In the genomic region with DNA sequence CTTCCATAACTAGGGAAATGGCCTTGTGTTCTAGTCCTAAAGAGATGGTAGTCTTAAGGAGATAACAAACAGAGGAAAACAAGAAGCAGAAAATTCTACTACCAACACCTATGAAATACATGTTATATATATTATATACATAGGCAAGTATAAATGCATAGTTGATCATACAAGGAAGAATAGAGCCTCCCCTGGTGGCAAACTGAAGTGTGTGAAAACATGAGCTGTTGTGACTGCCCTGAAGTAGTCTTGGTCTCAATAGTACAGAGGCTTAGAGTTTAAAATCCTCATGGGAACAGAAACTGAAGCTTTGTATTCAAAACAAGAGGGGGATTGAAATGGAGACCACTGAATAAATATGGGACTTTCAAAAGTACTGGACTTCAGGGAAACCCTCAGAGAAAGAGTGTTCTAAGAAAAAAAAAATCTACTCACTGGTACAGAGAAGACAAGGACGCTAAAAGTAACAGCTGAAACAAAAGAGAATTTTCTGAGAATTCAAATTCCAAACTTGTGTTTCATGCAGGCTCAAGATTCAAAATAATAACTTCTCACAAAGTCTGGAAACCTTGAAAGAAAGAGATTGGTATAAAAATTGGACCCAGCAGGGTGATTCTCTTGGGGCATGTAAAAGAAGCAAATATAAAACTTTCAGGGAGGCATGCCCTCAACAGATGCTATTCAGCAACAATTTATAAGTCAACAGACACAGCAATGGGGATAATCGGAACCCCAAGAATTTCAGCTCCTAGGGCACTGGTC, we compare ENCODE assay signal across 7 cellular contexts. TPM values are rescaled to one million over a fixed set of nuclear protein-coding genes. Genes with fewer than 3 reads are reported as not detected.
DNase-seq lines count a peak whose midpoint lies in the region; ATAC-seq and TF ChIP-seq lines count a peak whose summit lies in the region.

No MANE protein-coding gene starts in this region.

- DNase-seq in GM13977 (ENCODE audit: low spot score), result peak; percentile 22
- DNase-seq in HCT116 (ENCODE audit: low read depth, low spot score), result peak; percentile 10
- DNase-seq in Panc1 (ENCODE audit: low read depth, low spot score), result no peak
- peak; percentile 6 for DNase-seq in fibroblast of the conjunctiva (ENCODE audit: low read depth)
- no peak for DNase-seq in NCI-H2227 treated with DMSO at 0.1 percent for 48 hours (lab: John Stamatoyannopoulos, UW)
- no peak for DNase-seq in DMS114 treated with DMSO at 0.1 percent for 48 hours (lab: John Stamatoyannopoulos, UW; ENCODE audit: unreplicated experiment)
- DNase-seq in NCI-H2171 treated with DMSO at 0.1 percent for 48 hours (lab: John Stamatoyannopoulos, UW), result no peak

- intact Hi-C loops in HCT116 (cut with micrococcal nuclease), result loop anchor here (2.0 to 10.0 kb wide), 2 partner anchors 218 to 246 kb away; no protein-coding TSS in a partner anchor
- intact Hi-C loops in Panc1 (cut with micrococcal nuclease; ENCODE audit: unreplicated experiment), result no loop called here

- in situ Hi-C loops in GM13977 (cut with MboI; ENCODE audit: low pct_unique_long_range_greater_than_20kb, low sequenced_read_pairs, unreplicated experiment) (no loop called here), Panc1 (cut with HindIII; ENCODE audit: low pct_unique_long_range_greater_than_20kb, low sequenced_read_pairs) (no loop called here)

- H3K9me3 ChIP-seq in HCT116 (ENCODE audit: control insufficient read depth in 1 of 2, insufficient read depth in 1 of 2, low read depth in 1 of 2, low read length in 2 of 2) (no peaks in the 10 kb centered on the region), Panc1 (ENCODE audit: control insufficient read depth, insufficient read depth, low read depth, low read length) (no peaks in the 10 kb centered on the region)

- BruUV-seq in HCT116 (replicated peaks; lab: Mats Ljungman, UMichigan) (no TSS peak), Panc1 (replicated peaks; lab: Mats Ljungman, UMichigan) (no TSS peak)

- no peak overlapping the region for H2AFZ ChIP-seq in HCT116 (ENCODE audit: low read depth, low read length, poor library complexity, severe bottlenecking)

- no peaks in the 10 kb centered on the region for H3K36me3 ChIP-seq in HCT116 (ENCODE audit: control insufficient read depth in 1 of 2, insufficient read depth in 2 of 2, low read length in 2 of 2)
- H3K36me3 ChIP-seq in Panc1 (ENCODE audit: control insufficient read depth, insufficient read depth, low read length), result no peaks in the 10 kb centered on the region

- TF ChIP-seq CTCF in GM13977 (IDR thresholded peaks at IDR 0.05; ENCODE audit: extremely low read depth, insufficient read depth, missing control alignments) (peak; percentile 41), HCT116 (IDR thresholded peaks at IDR 0.05 in 2 of 3, conservative IDR thresholded peaks at IDR 0.05 in 1 of 3; ENCODE audit: borderline replicate concordance in 1 of 3, insufficient read depth in 1 of 3, low read depth in 2 of 3, low read length in 2 of 3) (peak; percentile 38 to 57 (median 47); a peak in 5 of 6 replicates), Panc1 (IDR thresholded peaks at IDR 0.05) (peak; percentile 19; the same call in 1 of the 2 replicates)

- no peaks in the 10 kb centered on the region for H3K79me2 ChIP-seq in HCT116 (ENCODE audit: insufficient read depth, low read length)

- H3K27me3 ChIP-seq in HCT116 (ENCODE audit: insufficient read depth, low read length) (no peaks in the 10 kb centered on the region), Panc1 (ENCODE audit: control insufficient read depth, insufficient read depth, low read length) (no peaks in the 10 kb centered on the region)

- TF ChIP-seq RAD21 in HCT116 (IDR thresholded peaks at IDR 0.05; ENCODE audit: low read depth), result peak; percentile 58

- H3K9ac ChIP-seq in HCT116 (ENCODE audit: low read length), result no peak overlapping the region

- H3K4me2 ChIP-seq in HCT116 (ENCODE audit: low read length), result no peak overlapping the region

- ATAC-seq in HCT116 (peak; percentile 76), Panc1 (no peak)

- CTCF ChIA-PET in HCT116 (lab: Charles Lee) (interaction anchor here (0.8 to 1.2 kb wide), 8 partner anchors 9 to 783 kb away, joined by 3 to 6 read pairs (median 3); no protein-coding TSS in a partner anchor), Panc1 (lab: Charles Lee) (no interaction called here)

- H3K27ac ChIP-seq in HCT116 (ENCODE audit: low read depth, low read length) (no peak overlapping the region), Panc1 (ENCODE audit: low read length) (no peak overlapping the region)

- POLR2A ChIA-PET in HCT116 (lab: Charles Lee), result no interaction called here
- POLR2A ChIA-PET in Panc1 (lab: Charles Lee), result no interaction called here

- no peak for TF ChIP-seq POLR2A in HCT116 (IDR thresholded peaks at IDR 0.05; ENCODE audit: borderline replicate concordance, extremely low read depth, insufficient read depth, insufficient read length)

- RAD21 ChIA-PET in HCT116 (lab: Charles Lee; ENCODE audit: low non-redundant PET in 1 of 2, low total read pairs in 2 of 2, uncharacterized antibody in 2 of 2, unreplicated experiment in 2 of 2), result no interaction called here

- H3K4me1 ChIP-seq in HCT116 (ENCODE audit: control insufficient read depth in 1 of 2, insufficient read depth in 2 of 2, low read length in 2 of 2) (no peaks in the 10 kb centered on the region), Panc1 (ENCODE audit: control insufficient read depth, insufficient read depth, low read length) (no peaks in the 10 kb centered on the region)

- H4K20me1 ChIP-seq in HCT116 (ENCODE audit: insufficient read depth), result no peaks in the 10 kb centered on the region

- no peaks in the 10 kb centered on the region for H3K9me2 ChIP-seq in HCT116 (ENCODE audit: insufficient read depth)

- H3K4me3 ChIP-seq in HCT116 (replicated peaks in 1 of 2; ENCODE audit: low read depth in 1 of 2, low read length in 2 of 2) (no peak overlapping the region), Panc1 (ENCODE audit: low read depth in 2 of 2, low read length in 2 of 2) (no peak overlapping the region)

TF ChIP-seq in HCT116, 20 proteins besides CTCF, POLR2A, EP300 and RAD21 (continues in another document):
- TF ChIP-seq CBX3 (IDR thresholded peaks at IDR 0.05; ENCODE audit: low read depth), result no peak
- no peak for TF ChIP-seq ZFX (IDR thresholded peaks at IDR 0.05)
- no peak for TF ChIP-seq EGR1 (IDR thresholded peaks at IDR 0.05; ENCODE audit: low read depth)
- no peak for TF ChIP-seq ZNF274 (IDR thresholded peaks at IDR 0.05; ENCODE audit: low read depth, low read length)
- TF ChIP-seq EZH2phosphoT487 (IDR thresholded peaks at IDR 0.05; ENCODE audit: borderline replicate concordance), result no peak
- no peak for TF ChIP-seq YY1 (IDR thresholded peaks at IDR 0.05; ENCODE audit: extremely low read depth, insufficient replicate concordance, low read depth, low read length)
- TF ChIP-seq SRF (IDR thresholded peaks at IDR 0.05; ENCODE audit: low read depth), result no peak
- no peak for TF ChIP-seq ELF1 (IDR thresholded peaks at IDR 0.05; ENCODE audit: borderline replicate concordance, low read depth)
- no peak for TF ChIP-seq REST (IDR thresholded peaks at IDR 0.05; ENCODE audit: low read depth)
- TF ChIP-seq TCF7L2 (IDR thresholded peaks at IDR 0.05; ENCODE audit: borderline replicate concordance, extremely low read depth, insufficient read depth, insufficient read length), result no peak
- no peak for TF ChIP-seq POLR2AphosphoS5 (IDR thresholded peaks at IDR 0.05; ENCODE audit: low read depth, low read length)
- no peak for TF ChIP-seq JUND (IDR thresholded peaks at IDR 0.05)
- TF ChIP-seq FOSL1 (IDR thresholded peaks at IDR 0.05; ENCODE audit: low read depth), result no peak
- TF ChIP-seq CEBPB (IDR thresholded peaks at IDR 0.05; ENCODE audit: low read depth), result no peak
- no peak for TF ChIP-seq SP1 (IDR thresholded peaks at IDR 0.05; ENCODE audit: low read depth)

RNA-seq across cellular contexts. Expression of gene SAMD3, which starts 59.7 kb away (rescaled TPM):
- total RNA-seq in HCT116 (2021; ENCODE audit: unreplicated experiment) (7.5 TPM), Panc1 (2021; ENCODE audit: unreplicated experiment) (not detected)
- polyA plus RNA-seq in HCT116 (2012), result 1.7 and 2.5 TPM in 2 replicates
- polyA plus RNA-seq in Panc1 (2012; ENCODE audit: insufficient read length), result not detected

Comparison
In these comparisons a context has a peak if more than half of its experiments do, and no peak if none do; other contexts are left out.
1. DNase-seq: peak in GM13977 (single experiment), HCT116 (single experiment) and fibroblast of the conjunctiva (single experiment); none in Panc1 (single experiment), NCI-H2227 treated with DMSO at 0.1 percent for 48 hours (single experiment), DMS114 treated with DMSO at 0.1 percent for 48 hours (single experiment) and NCI-H2171 treated with DMSO at 0.1 percent for 48 hours (single experiment).
2. Peak in every context shown above with its lines, with median percentiles within 50 percentile points of each other: CTCF ChIP-seq.